2 cellular contexts compared by ENCODE assay signal in genomic region chr19:52155596-52156359, GRCh38.
TF ChIP-seq lines count a peak whose summit lies in the region.

No MANE protein-coding gene starts in this region.

TF ChIP-seq in HCT116, 20 proteins besides CTCF, POLR2A, EP300 and RAD21:
- TF ChIP-seq CBX3 (IDR thresholded peaks at IDR 0.05; ENCODE audit: low read depth): no peak
- peak; percentile 81 for TF ChIP-seq ZNF274 (IDR thresholded peaks at IDR 0.05; ENCODE audit: low read depth, low read length)
- no peak for TF ChIP-seq JUND (IDR thresholded peaks at IDR 0.05)

TF ChIP-seq in GM12878, 131 proteins besides CTCF, POLR2A, EP300 and RAD21:
- TF ChIP-seq ZNF217 (IDR thresholded peaks at IDR 0.05) (no peak), ZNF274 (IDR thresholded peaks at IDR 0.05; ENCODE audit: insufficient read depth, insufficient read length) (peak; percentile 68)
TF ChIP-seq in GM12878: peak in this region for 1.
